ENCODE assay signal across 12 cellular contexts in genomic region chr4:101156619-101157310, GRCh38.
DNase-seq lines count a peak whose midpoint lies in the region; ATAC-seq, FAIRE-seq and TF ChIP-seq lines count a peak whose summit lies in the region.
"Had no signal": no experiment of that assay in that cellular context is flagged by ENCODE, and none has a peak within 500 bp of the region (broad histone marks: within the 10 kb centered on the region; RNA-seq: fewer than 3 reads in every experiment).

No MANE protein-coding gene starts in this region.

- TF ChIP-seq RAD21 in GM12878 (IDR thresholded peaks at IDR 0.05; ENCODE audit: insufficient read depth, low read depth, low read length), result no peak

- 0 out of 2 replicates have a peak overlapping the region, but pooled peaks have one; percentile 35 for H3K4me2 ChIP-seq in GM12878 (ENCODE audit: control insufficient read depth, insufficient read depth)

- TF ChIP-seq EP300 in GM12878 (IDR thresholded peaks at IDR 0.05; ENCODE audit: borderline replicate concordance in 1 of 2, control insufficient read depth in 1 of 2, low read depth in 2 of 2, low read length in 2 of 2), result no peak

- BruUV-seq in GM12878 (replicated peaks; lab: Mats Ljungman, UMichigan) (no TSS peak), Caco-2 (replicated peaks; lab: Mats Ljungman, UMichigan) (no TSS peak)

- intact Hi-C loops in GM12878 (cut with micrococcal nuclease; ENCODE audit: unreplicated experiment), result loop anchor here (5.0 kb wide), 1 partner anchor 139 kb away; no protein-coding TSS in a partner anchor
- intact Hi-C loops in sciatic nerve (cut with DNase I), result no loop called here
- intact Hi-C loops in Caco-2 (cut with micrococcal nuclease; ENCODE audit: unreplicated experiment), result no loop called here

- H3K9me3 Mint-ChIP-seq in Caco-2 (ENCODE audit: unreplicated experiment), result no peaks in the 10 kb centered on the region

- peaks cover 13% of the 10 kb centered on the region for H3K4me1 ChIP-seq in GM12878 (ENCODE audit: control insufficient read depth, insufficient read depth, low read length)
- no peaks in the 10 kb centered on the region; the same call in 1 of the 2 replicates for H3K4me1 ChIP-seq in Caco-2

- H3K4me1 Mint-ChIP-seq in Caco-2 (ENCODE audit: low read depth, unreplicated experiment), result peaks cover 9% of the 10 kb centered on the region

- no peaks in the 10 kb centered on the region for H3K27me3 ChIP-seq in GM12878 (replicated peaks in 1 of 2; ENCODE audit: control insufficient read depth in 2 of 2, insufficient read depth in 2 of 2, low read length in 1 of 2)
- H3K27me3 ChIP-seq in Caco-2 (replicated peaks; ENCODE audit: control insufficient read depth, insufficient read depth, low read length), result no peaks in the 10 kb centered on the region
- H3K27me3 ChIP-seq: left lung had no signal

- FAIRE-seq in GM12878 (lab: Jason Lieb, UNC), result peak; percentile 68

- peak; percentile 57 for ATAC-seq in GM18909 (IDR thresholded peaks at IDR 0.05; ENCODE audit: poor library complexity, unreplicated experiment)
- ATAC-seq in HG03280 (IDR thresholded peaks at IDR 0.05; ENCODE audit: unreplicated experiment), result peak; percentile 52
- peak; percentile 34; the same call in 1 of the 3 replicates for ATAC-seq in GM12878
- peak; percentile 67 for ATAC-seq in sciatic nerve
- ATAC-seq in GM18858 (IDR thresholded peaks at IDR 0.05; ENCODE audit: unreplicated experiment), result no peak
- ATAC-seq in GM21526 (IDR thresholded peaks at IDR 0.05; ENCODE audit: low FRiP score, unreplicated experiment), result no peak
- ATAC-seq: left lung had no signal

- H3K4me3 ChIP-seq in GM12878 (no peak overlapping the region), Caco-2 (ENCODE audit: low read depth, low read length) (no peak overlapping the region)
- H3K4me3 ChIP-seq: coronary artery, left lung, thoracic aorta had no signal

- peaks cover 6% of the 10 kb centered on the region for H3K36me3 Mint-ChIP-seq in Caco-2 (ENCODE audit: insufficient read depth, unreplicated experiment)

- in situ Hi-C loops in GM12878 (cut with MboI), result no loop called here

- RAD21 ChIA-PET in GM12878 (lab: Charles Lee; ENCODE audit: unreplicated experiment), result no interaction called here

- DNase-seq in GM12878 (ENCODE audit: low read depth, low spot score), result no peak
- no peak for DNase-seq in sciatic nerve (ENCODE audit: low spot score)
- no peak for DNase-seq in Caco-2
- DNase-seq: left lung, NCI-H1105 treated with DMSO at 0.1 percent for 48 hours, posterior cingulate gyrus had no signal

- no peaks in the 10 kb centered on the region for H4K20me1 ChIP-seq in GM12878 (ENCODE audit: control insufficient read depth, insufficient read depth)

- H3K27ac Mint-ChIP-seq in Caco-2 (ENCODE audit: unreplicated experiment), result no peak overlapping the region

- SMC1A ChIA-PET in GM12878 (lab: Charles Lee; ENCODE audit: uncharacterized antibody, unreplicated experiment), result interaction anchor here (1.9 kb wide), 1 partner anchor 8 kb away, joined by 4 read pairs; no protein-coding TSS in a partner anchor

- WGBS in GM12878 (ENCODE audit: insufficient coverage, insufficient replicate concordance, low lambda C conversion rate, missing lambda C conversion rate), result 75% methylated on average over 6 of the region's 6 CpGs

- H3K4me3 Mint-ChIP-seq in Caco-2 (ENCODE audit: unreplicated experiment), result no peak overlapping the region

- no peak overlapping the region for H2AFZ ChIP-seq in GM12878 (ENCODE audit: control insufficient read depth, low read depth, low read length)

- H3K79me2 ChIP-seq in GM12878 (ENCODE audit: control insufficient read depth, insufficient read depth, low read length), result no peaks in the 10 kb centered on the region

- TF ChIP-seq CTCF in GM12878 (IDR thresholded peaks at IDR 0.05 in 2 of 3, conservative IDR thresholded peaks at IDR 0.05 in 1 of 3; ENCODE audit: control insufficient read depth in 2 of 3, extremely low read depth in 1 of 3, insufficient read depth in 1 of 3, low read depth in 3 of 3, low read length in 3 of 3), result no peak
- no peak for TF ChIP-seq CTCF in Caco-2 (IDR thresholded peaks at IDR 0.05; ENCODE audit: insufficient read depth in 1 of 2, low read depth in 1 of 2, low read length in 1 of 2, severe bottlenecking in 1 of 2, unreplicated experiment in 1 of 2)

- POLR2A ChIA-PET in GM12878 (lab: Charles Lee), result no interaction called here
- POLR2A ChIA-PET in Caco-2 (lab: Charles Lee), result no interaction called here

- no peak for TF ChIP-seq POLR2A in GM12878 (IDR thresholded peaks at IDR 0.05; ENCODE audit: low read depth, low read length)

- H3K27me3 Mint-ChIP-seq in Caco-2 (ENCODE audit: insufficient read depth, unreplicated experiment), result no peaks in the 10 kb centered on the region

- CTCF ChIA-PET in GM12878 (lab: Yijun Ruan, JAX) (no interaction called here), Caco-2 (lab: Charles Lee) (no interaction called here)

- H3K9me3 ChIP-seq in GM12878 (replicated peaks; ENCODE audit: control insufficient read depth, insufficient read depth, low read length), result no peaks in the 10 kb centered on the region
- H3K9me3 ChIP-seq in Caco-2, result no peaks in the 10 kb centered on the region
- H3K9me3 ChIP-seq: left lung, thoracic aorta had no signal

- no peak overlapping the region for H3K9ac ChIP-seq in GM12878 (ENCODE audit: control insufficient read depth, insufficient read depth, low read length)

- no peak overlapping the region for H3K27ac ChIP-seq in GM12878 (ENCODE audit: control insufficient read depth, insufficient read depth)
- H3K27ac ChIP-seq: left lung, thoracic aorta had no signal

- H3K36me3 ChIP-seq in GM12878 (ENCODE audit: control insufficient read depth in 2 of 2, insufficient read depth in 2 of 2, low read length in 1 of 2) (no peaks in the 10 kb centered on the region), Caco-2 (ENCODE audit: control insufficient read depth, insufficient read depth, low read length) (no peaks in the 10 kb centered on the region)
- H3K36me3 ChIP-seq: left lung, thoracic aorta had no signal

TF ChIP-seq in GM12878, 131 proteins besides CTCF, POLR2A, EP300 and RAD21:
- no peak for TF ChIP-seq FOS (IDR thresholded peaks at IDR 0.05; ENCODE audit: borderline replicate concordance, extremely low read depth, insufficient read length)
- no peak for TF ChIP-seq JUND (IDR thresholded peaks at IDR 0.05; ENCODE audit: low read depth, low read length)
- no peak for TF ChIP-seq ZNF384 (IDR thresholded peaks at IDR 0.05; ENCODE audit: borderline replicate concordance, low read depth, low read length)
- no peak for TF ChIP-seq MYC (IDR thresholded peaks at IDR 0.05; ENCODE audit: insufficient read depth, insufficient read length, insufficient replicate concordance, low read length, severe bottlenecking)
- TF ChIP-seq SP1 (IDR thresholded peaks at IDR 0.05; ENCODE audit: low read depth, low read length), result no peak
- TF ChIP-seq KDM1A (IDR thresholded peaks at IDR 0.05; ENCODE audit: borderline replicate concordance), result no peak
- no peak for TF ChIP-seq RELA (IDR thresholded peaks at IDR 0.05; ENCODE audit: borderline replicate concordance, partially characterized antibody)
- no peak for TF ChIP-seq DPF2 (IDR thresholded peaks at IDR 0.05)
- TF ChIP-seq ESRRA (IDR thresholded peaks at IDR 0.05; ENCODE audit: low read length), result no peak
- TF ChIP-seq NRF1 (conservative IDR thresholded peaks at IDR 0.05; ENCODE audit: low read depth, low read length), result no peak
- TF ChIP-seq CBX5 (IDR thresholded peaks at IDR 0.05; ENCODE audit: low read depth), result no peak
- no peak for TF ChIP-seq ZSCAN29 (IDR thresholded peaks at IDR 0.05)
- no peak for TF ChIP-seq CBFB (IDR thresholded peaks at IDR 0.05; ENCODE audit: low read depth)
- no peak for TF ChIP-seq WRNIP1 (IDR thresholded peaks at IDR 0.05; ENCODE audit: borderline replicate concordance, low read depth, low read length)
- no peak for TF ChIP-seq ZBED1 (IDR thresholded peaks at IDR 0.05; ENCODE audit: borderline replicate concordance)
- no peak for TF ChIP-seq NBN (IDR thresholded peaks at IDR 0.05)
- no peak for TF ChIP-seq E4F1 (IDR thresholded peaks at IDR 0.05; ENCODE audit: borderline replicate concordance, partially characterized antibody)

Comparison
In these comparisons a context has a peak if more than half of its experiments do, and no peak if none do; other contexts are left out.
1. ATAC-seq: peak in GM18909 (single experiment), HG03280 (single experiment), GM12878 (single experiment) and sciatic nerve (single experiment); none in GM18858 (single experiment) and GM21526 (single experiment).